16 cellular contexts compared by ENCODE assay signal in the genomic region with DNA sequence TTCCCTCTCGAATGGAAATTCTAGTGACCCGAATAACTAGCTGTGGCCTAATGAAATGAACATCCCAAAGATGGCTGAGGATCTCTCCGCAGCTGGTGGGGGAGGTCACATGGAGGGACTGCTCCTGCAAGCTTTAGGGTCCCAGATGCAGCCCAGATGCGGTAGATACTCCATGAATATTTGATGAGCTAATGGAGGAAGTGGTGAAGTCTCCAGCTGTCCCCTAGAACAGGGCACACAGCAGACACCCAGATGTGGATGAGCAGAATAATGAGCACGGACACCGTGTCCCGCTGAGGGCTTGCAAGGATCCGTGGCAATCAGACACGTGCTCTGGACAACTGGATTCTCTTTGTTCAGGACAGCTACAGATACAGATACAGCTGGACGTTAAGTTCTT. TPM values are rescaled to one million over a fixed set of nuclear protein-coding genes. Genes with fewer than 3 reads are reported as not detected.
A peak's percentile ranks its signal among the peaks of the same experiment; 100 is the strongest.
DNase-seq lines count a peak whose midpoint lies in the region; ATAC-seq lines count a peak whose summit lies in the region.
"Had no signal": no experiment of that assay in that cellular context is flagged by ENCODE, and none has a peak within 500 bp of the region (broad histone marks: within the 10 kb centered on the region; RNA-seq: fewer than 3 reads in every experiment).

No MANE protein-coding gene starts in this region.

- H3K9me3 ChIP-seq in Karpas-422 (ENCODE audit: low read length), result no peaks in the 10 kb centered on the region

- intact Hi-C loops in head of caudate nucleus (cut with DNase I), result no loop called here

- H3K27ac ChIP-seq in Karpas-422 (ENCODE audit: low read length), result no peak overlapping the region
- H3K27ac ChIP-seq: 22Rv1 had no signal

- no peaks in the 10 kb centered on the region for H3K27me3 ChIP-seq in Karpas-422 (ENCODE audit: low read length)

- H3K4me1 ChIP-seq in Karpas-422 (ENCODE audit: low read length), result no peaks in the 10 kb centered on the region

- no peak overlapping the region for H3K4me3 ChIP-seq in Karpas-422 (ENCODE audit: low read length)
- H3K4me3 ChIP-seq: GM23338 had no signal

- ATAC-seq in GM19463 (IDR thresholded peaks at IDR 0.05; ENCODE audit: unreplicated experiment) (no peak), HG02840 (IDR thresholded peaks at IDR 0.05; ENCODE audit: low FRiP score, unreplicated experiment) (no peak), HG03378 (IDR thresholded peaks at IDR 0.05; ENCODE audit: unreplicated experiment) (no peak)
- ATAC-seq: GM23338, HCT116 had no signal

- no peaks in the 10 kb centered on the region for H3K9me2 ChIP-seq in Karpas-422 (replicated peaks; ENCODE audit: insufficient read depth, low read length)

- no peak overlapping the region for H3K9ac ChIP-seq in Karpas-422 (ENCODE audit: low read length)

- no peaks in the 10 kb centered on the region for H3K36me3 ChIP-seq in Karpas-422 (ENCODE audit: insufficient read depth, low read length)

- DNase-seq in DMS 273 (lab: John Stamatoyannopoulos, UW; ENCODE audit: unreplicated experiment), result peak; percentile 45
- no peak for DNase-seq in DMS 273 treated with DMSO at 0.1 percent for 48 hours (lab: John Stamatoyannopoulos, UW)
- DNase-seq in head of caudate nucleus, result peak in 35 of 42 donors; percentile 10 to 75 (median 39)
- peak; percentile 14 for DNase-seq in putamen (ENCODE audit: low spot score)
- DNase-seq in Karpas-422, result no peak
- DNase-seq: Calu3; CD4-positive, alpha-beta memory T cell; DMS79 treated with DMSO at 0.1 percent for 48 hours; NCI-H2081 treated with DMSO at 0.1 percent for 48 hours; NCI-H510A treated with DMSO at 0.1 percent for 48 hours had no signal

- no peaks in the 10 kb centered on the region for H3K79me2 ChIP-seq in Karpas-422 (ENCODE audit: low read length)

- H2AFZ ChIP-seq in Karpas-422 (ENCODE audit: low read length), result no peak overlapping the region
- H2AFZ ChIP-seq: GM23338 had no signal

- no peak overlapping the region for H3K4me2 ChIP-seq in Karpas-422 (ENCODE audit: low read depth, low read length, poor library complexity, severe bottlenecking)
- H3K4me2 ChIP-seq: GM23338 had no signal

- no peaks in the 10 kb centered on the region for H4K20me1 ChIP-seq in Karpas-422 (ENCODE audit: insufficient read depth, low read depth, low read length)

RNA-seq across cellular contexts. Expression of a gene that starts 59.2 kb away (rescaled TPM):
- total RNA-seq in Karpas-422 (2014; rRNA removed; shearing (Covaris generic); ENCODE audit: low replicate concordance), result not detected in 2 replicates
- total RNA-seq: Calu3; CD4-positive, alpha-beta memory T cell had no signal

Comparison
In these comparisons a context has a peak if more than half of its experiments do, and no peak if none do; other contexts are left out.
1. DNase-seq: peak in DMS 273 (single experiment), head of caudate nucleus (35 of 42) and putamen (single experiment); none in DMS 273 treated with DMSO at 0.1 percent for 48 hours (single experiment) and Karpas-422 (single experiment).